ENCODE assay signal across 1 cellular context in the genomic region with DNA sequence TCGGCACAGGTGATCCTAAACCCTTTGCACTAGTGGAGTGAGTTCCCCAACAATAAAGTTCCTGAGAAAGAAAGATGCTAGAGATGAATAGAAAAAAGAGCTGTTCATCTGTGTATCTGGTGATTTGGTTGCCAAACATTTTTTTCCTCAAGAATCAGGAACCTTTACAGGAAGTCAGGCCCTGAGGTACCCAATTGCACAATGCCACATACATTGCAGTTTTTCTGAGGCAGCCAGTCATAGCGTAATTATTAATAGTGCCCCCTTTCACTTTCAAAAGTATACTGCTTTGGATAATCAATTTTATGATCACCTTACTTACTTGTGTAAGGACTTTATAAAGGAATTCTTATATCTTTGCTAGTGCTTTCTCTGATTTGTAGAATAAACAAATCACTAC.
TF ChIP-seq lines count a peak whose summit lies in the region.

No MANE protein-coding gene starts in this region.

TF ChIP-seq in GM23338, 12 proteins besides CTCF, POLR2A, EP300 and RAD21 (continued from another document):
- TF ChIP-seq, protein P1, sequence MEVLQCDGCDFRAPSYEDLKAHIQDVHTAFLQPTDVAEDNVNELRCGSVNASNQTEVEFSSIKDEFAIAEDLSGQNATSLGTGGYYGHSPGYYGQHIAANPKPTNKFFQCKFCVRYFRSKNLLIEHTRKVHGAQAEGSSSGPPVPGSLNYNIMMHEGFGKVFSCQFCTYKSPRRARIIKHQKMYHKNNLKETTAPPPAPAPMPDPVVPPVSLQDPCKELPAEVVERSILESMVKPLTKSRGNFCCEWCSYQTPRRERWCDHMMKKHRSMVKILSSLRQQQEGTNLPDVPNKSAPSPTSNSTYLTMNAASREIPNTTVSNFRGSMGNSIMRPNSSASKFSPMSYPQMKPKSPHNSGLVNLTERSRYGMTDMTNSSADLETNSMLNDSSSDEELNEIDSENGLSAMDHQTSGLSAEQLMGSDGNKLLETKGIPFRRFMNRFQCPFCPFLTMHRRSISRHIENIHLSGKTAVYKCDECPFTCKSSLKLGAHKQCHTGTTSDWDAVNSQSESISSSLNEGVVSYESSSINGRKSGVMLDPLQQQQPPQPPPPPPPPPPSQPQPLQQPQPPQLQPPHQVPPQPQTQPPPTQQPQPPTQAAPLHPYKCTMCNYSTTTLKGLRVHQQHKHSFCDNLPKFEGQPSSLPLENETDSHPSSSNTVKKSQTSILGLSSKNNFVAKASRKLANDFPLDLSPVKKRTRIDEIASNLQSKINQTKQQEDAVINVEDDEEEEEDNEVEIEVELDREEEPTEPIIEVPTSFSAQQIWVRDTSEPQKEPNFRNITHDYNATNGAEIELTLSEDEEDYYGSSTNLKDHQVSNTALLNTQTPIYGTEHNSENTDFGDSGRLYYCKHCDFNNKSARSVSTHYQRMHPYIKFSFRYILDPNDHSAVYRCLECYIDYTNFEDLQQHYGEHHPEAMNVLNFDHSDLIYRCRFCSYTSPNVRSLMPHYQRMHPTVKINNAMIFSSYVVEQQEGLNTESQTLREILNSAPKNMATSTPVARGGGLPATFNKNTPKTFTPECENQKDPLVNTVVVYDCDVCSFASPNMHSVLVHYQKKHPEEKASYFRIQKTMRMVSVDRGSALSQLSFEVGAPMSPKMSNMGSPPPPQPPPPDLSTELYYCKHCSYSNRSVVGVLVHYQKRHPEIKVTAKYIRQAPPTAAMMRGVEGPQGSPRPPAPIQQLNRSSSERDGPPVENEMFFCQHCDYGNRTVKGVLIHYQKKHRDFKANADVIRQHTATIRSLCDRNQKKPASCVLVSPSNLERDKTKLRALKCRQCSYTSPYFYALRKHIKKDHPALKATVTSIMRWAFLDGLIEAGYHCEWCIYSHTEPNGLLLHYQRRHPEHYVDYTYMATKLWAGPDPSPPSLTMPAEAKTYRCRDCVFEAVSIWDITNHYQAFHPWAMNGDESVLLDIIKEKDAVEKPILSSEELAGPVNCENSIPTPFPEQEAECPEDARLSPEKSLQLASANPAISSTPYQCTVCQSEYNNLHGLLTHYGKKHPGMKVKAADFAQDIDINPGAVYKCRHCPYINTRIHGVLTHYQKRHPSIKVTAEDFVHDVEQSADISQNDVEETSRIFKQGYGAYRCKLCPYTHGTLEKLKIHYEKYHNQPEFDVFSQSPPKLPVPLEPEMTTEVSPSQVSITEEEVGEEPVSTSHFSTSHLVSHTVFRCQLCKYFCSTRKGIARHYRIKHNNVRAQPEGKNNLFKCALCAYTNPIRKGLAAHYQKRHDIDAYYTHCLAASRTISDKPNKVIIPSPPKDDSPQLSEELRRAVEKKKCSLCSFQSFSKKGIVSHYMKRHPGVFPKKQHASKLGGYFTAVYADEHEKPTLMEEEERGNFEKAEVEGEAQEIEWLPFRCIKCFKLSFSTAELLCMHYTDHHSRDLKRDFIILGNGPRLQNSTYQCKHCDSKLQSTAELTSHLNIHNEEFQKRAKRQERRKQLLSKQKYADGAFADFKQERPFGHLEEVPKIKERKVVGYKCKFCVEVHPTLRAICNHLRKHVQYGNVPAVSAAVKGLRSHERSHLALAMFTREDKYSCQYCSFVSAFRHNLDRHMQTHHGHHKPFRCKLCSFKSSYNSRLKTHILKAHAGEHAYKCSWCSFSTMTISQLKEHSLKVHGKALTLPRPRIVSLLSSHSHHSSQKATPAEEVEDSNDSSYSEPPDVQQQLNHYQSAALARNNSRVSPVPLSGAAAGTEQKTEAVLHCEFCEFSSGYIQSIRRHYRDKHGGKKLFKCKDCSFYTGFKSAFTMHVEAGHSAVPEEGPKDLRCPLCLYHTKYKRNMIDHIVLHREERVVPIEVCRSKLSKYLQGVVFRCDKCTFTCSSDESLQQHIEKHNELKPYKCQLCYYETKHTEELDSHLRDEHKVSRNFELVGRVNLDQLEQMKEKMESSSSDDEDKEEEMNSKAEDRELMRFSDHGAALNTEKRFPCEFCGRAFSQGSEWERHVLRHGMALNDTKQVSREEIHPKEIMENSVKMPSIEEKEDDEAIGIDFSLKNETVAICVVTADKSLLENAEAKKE (CRISPR knock-in tag; IDR thresholded peaks at IDR 0.05) = no peak
